In genomic region chr9:135614821-135615665, GRCh38 we compare ENCODE assay signal across 24 cellular contexts. TPM values are rescaled to one million over a fixed set of nuclear protein-coding genes. Genes with fewer than 3 reads are reported as not detected.
"Had no signal": no experiment of that assay in that cellular context is flagged by ENCODE, and none has a peak within 500 bp of the region (broad histone marks: within the 10 kb centered on the region; RNA-seq: fewer than 3 reads in every experiment).

No MANE protein-coding gene starts in this region.

- H3K4me3 Mint-ChIP-seq: activated B cell treated with CpG ODN at 0.5 μM for 24 hours; activated CD4-positive, alpha-beta memory T cell treated with anti-CD3 and anti-CD28 coated beads, Interleukin-2, amount 10 ng/mL, durations not matched to agents 7 days and 5 days; activated naive CD4-positive, alpha-beta T cell treated with anti-CD3 and anti-CD28 coated beads for 36 hours; activated T-cell treated with anti-CD3 and anti-CD28 coated beads, Interleukin-2, amount 50 U/mL, for 24 hours; naive B cell; stimulated activated memory B cell treated with anti-CD40 and anti-IgM and Interleukin-4, amounts not matched to agents 10 μg/mL and 1 μg/mL and 100 μg/mL, for 72 hours had no signal

- H3K27ac Mint-ChIP-seq: activated B cell treated with CpG ODN at 0.5 μM for 24 hours; activated CD4-positive, alpha-beta memory T cell treated with anti-CD3 and anti-CD28 coated beads, Interleukin-2, amount 10 ng/mL, durations not matched to agents 7 days and 5 days; activated naive CD4-positive, alpha-beta T cell treated with anti-CD3 and anti-CD28 coated beads for 36 hours; activated T-cell treated with anti-CD3 and anti-CD28 coated beads, Interleukin-2, amount 50 U/mL, for 24 hours; activated T-helper 2 cell treated with anti-CD3 and anti-CD28 coated beads, Interferon-gamma antibody, Interleukin-2, Interleukin-4, amounts not matched to agents 10 μg/mL and 5 μg/mL and 100 μg/mL, durations not matched to agents 14 hours and 24 hours and 36 hours; naive B cell; stimulated activated memory B cell treated with anti-CD40 and anti-IgM and Interleukin-4, amounts not matched to agents 10 μg/mL and 1 μg/mL and 100 μg/mL, for 72 hours had no signal

- FAIRE-seq: colon had no signal

- H3K27ac ChIP-seq: body of pancreas, neutrophil, sigmoid colon, thoracic aorta had no signal

- H3K27me3 ChIP-seq: body of pancreas, neutrophil had no signal

- H3K36me3 ChIP-seq: neutrophil, sigmoid colon, thoracic aorta had no signal

- H3K4me1 ChIP-seq: body of pancreas, sigmoid colon had no signal

- H3K27me3 Mint-ChIP-seq: activated CD4-positive, alpha-beta memory T cell treated with anti-CD3 and anti-CD28 coated beads, Interleukin-2, amount 10 ng/mL, durations not matched to agents 7 days and 5 days had no signal

- H3K4me1 Mint-ChIP-seq: activated B cell treated with CpG ODN at 0.5 μM for 24 hours; activated CD4-positive, alpha-beta memory T cell treated with anti-CD3 and anti-CD28 coated beads, Interleukin-2, amount 10 ng/mL, durations not matched to agents 7 days and 5 days; naive B cell; stimulated activated memory B cell treated with anti-CD40 and anti-IgM and Interleukin-4, amounts not matched to agents 10 μg/mL and 1 μg/mL and 100 μg/mL, for 72 hours had no signal

- DNase-seq: activated B cell treated with CpG ODN at 0.5 μM for 24 hours; activated CD4-positive, alpha-beta memory T cell treated with anti-CD3 and anti-CD28 coated beads, Interleukin-2, amount 10 ng/mL, durations not matched to agents 7 days and 5 days; activated CD4-positive, alpha-beta T cell treated with anti-CD3 and anti-CD28 coated beads for 48 hours; activated naive CD4-positive, alpha-beta T cell treated with anti-CD3 and anti-CD28 coated beads for 36 hours; activated T-cell treated with anti-CD3 and anti-CD28 coated beads, Interleukin-2, amount 50 U/mL, for 24 hours; body of pancreas; foreskin melanocyte; glutamatergic neuron; hippocampal formation; islet precursor cell; mammary epithelial cell; naive B cell; sigmoid colon; stimulated activated CD4-positive, alpha-beta T cell treated with anti-CD3 and anti-CD28 coated beads, Interleukin-4, amount 100 ng/mL, for 24 hours; T-helper 9 cell had no signal

- H3K36me3 Mint-ChIP-seq: naive B cell; stimulated activated memory B cell treated with anti-CD40 and anti-IgM and Interleukin-4, amounts not matched to agents 10 μg/mL and 1 μg/mL and 100 μg/mL, for 72 hours had no signal

- H3K9me3 ChIP-seq: body of pancreas, neutrophil, sigmoid colon, thoracic aorta had no signal

- H3K9me3 Mint-ChIP-seq: activated B cell treated with CpG ODN at 0.5 μM for 24 hours; activated CD4-positive, alpha-beta memory T cell treated with anti-CD3 and anti-CD28 coated beads, Interleukin-2, amount 10 ng/mL, durations not matched to agents 7 days and 5 days; activated naive CD4-positive, alpha-beta T cell treated with anti-CD3 and anti-CD28 coated beads for 36 hours; activated T-cell treated with anti-CD3 and anti-CD28 coated beads, Interleukin-2, amount 50 U/mL, for 24 hours; activated T-helper 2 cell treated with anti-CD3 and anti-CD28 coated beads, Interferon-gamma antibody, Interleukin-2, Interleukin-4, amounts not matched to agents 10 μg/mL and 5 μg/mL and 100 μg/mL, durations not matched to agents 14 hours and 24 hours and 36 hours had no signal

- H3K4me3 ChIP-seq: body of pancreas, sigmoid colon, thoracic aorta had no signal

RNA-seq across cellular contexts. Expression of gene GLT6D1, which starts 24.3 kb away (rescaled TPM):
- total RNA-seq: activated B cell treated with CpG ODN at 0.5 μM for 24 hours; activated CD4-positive, alpha-beta memory T cell treated with anti-CD3 and anti-CD28 coated beads, Interleukin-2, amount 10 ng/mL, durations not matched to agents 7 days and 5 days; activated naive CD4-positive, alpha-beta T cell treated with anti-CD3 and anti-CD28 coated beads for 36 hours; activated T-helper 2 cell treated with anti-CD3 and anti-CD28 coated beads, Interferon-gamma antibody, Interleukin-2, Interleukin-4, amounts not matched to agents 10 μg/mL and 5 μg/mL and 100 μg/mL, durations not matched to agents 14 hours and 24 hours and 36 hours; body of pancreas; cardiac septum; epithelial cell of proximal tubule; mammary epithelial cell; mononuclear cell; sigmoid colon; thoracic aorta; ureter had no signal
- polyA plus RNA-seq: mammary epithelial cell, sigmoid colon had no signal

RNA-seq across cellular contexts. Expression of gene LCN9, which starts 48.1 kb away (rescaled TPM):
- total RNA-seq: activated B cell treated with CpG ODN at 0.5 μM for 24 hours; activated CD4-positive, alpha-beta memory T cell treated with anti-CD3 and anti-CD28 coated beads, Interleukin-2, amount 10 ng/mL, durations not matched to agents 7 days and 5 days; activated naive CD4-positive, alpha-beta T cell treated with anti-CD3 and anti-CD28 coated beads for 36 hours; activated T-helper 2 cell treated with anti-CD3 and anti-CD28 coated beads, Interferon-gamma antibody, Interleukin-2, Interleukin-4, amounts not matched to agents 10 μg/mL and 5 μg/mL and 100 μg/mL, durations not matched to agents 14 hours and 24 hours and 36 hours; body of pancreas; cardiac septum; epithelial cell of proximal tubule; mammary epithelial cell; mononuclear cell; sigmoid colon; thoracic aorta; ureter had no signal
- polyA plus RNA-seq: mammary epithelial cell, sigmoid colon had no signal

RNA-seq across cellular contexts. Expression of gene PAEP, which starts 53.5 kb away (rescaled TPM):
- total RNA-seq: activated B cell treated with CpG ODN at 0.5 μM for 24 hours; activated CD4-positive, alpha-beta memory T cell treated with anti-CD3 and anti-CD28 coated beads, Interleukin-2, amount 10 ng/mL, durations not matched to agents 7 days and 5 days; activated naive CD4-positive, alpha-beta T cell treated with anti-CD3 and anti-CD28 coated beads for 36 hours; activated T-helper 2 cell treated with anti-CD3 and anti-CD28 coated beads, Interferon-gamma antibody, Interleukin-2, Interleukin-4, amounts not matched to agents 10 μg/mL and 5 μg/mL and 100 μg/mL, durations not matched to agents 14 hours and 24 hours and 36 hours; body of pancreas; cardiac septum; epithelial cell of proximal tubule; mammary epithelial cell; mononuclear cell; sigmoid colon; thoracic aorta; ureter had no signal
- polyA plus RNA-seq: mammary epithelial cell, sigmoid colon had no signal
